In genomic region chr15:42691308-42691707, GRCh38 we compare ENCODE assay signal across 19 cellular contexts. TPM values are rescaled to one million over a fixed set of nuclear protein-coding genes. Genes with fewer than 3 reads are reported as not detected.
DNase-seq lines count a peak whose midpoint lies in the region; ATAC-seq and TF ChIP-seq lines count a peak whose summit lies in the region.
"Had no signal": no experiment of that assay in that cellular context is flagged by ENCODE, and none has a peak within 500 bp of the region (broad histone marks: within the 10 kb centered on the region; RNA-seq: fewer than 3 reads in every experiment).

No MANE protein-coding gene starts in this region.

- POLR2A ChIA-PET in activated CD4-positive, alpha-beta memory T cell treated with anti-CD3 and anti-CD28 coated beads, Interleukin-2, amount 10 ng/mL, durations not matched to agents 7 days and 5 days (lab: Charles Lee) = no interaction called here

- 80% methylated on average over 4 of the region's 4 CpGs; no CpG with 5 or more reads in 1 of the 2 donors for WGBS in transverse colon (ENCODE audit: low coverage in 1 of 2), 2 donors

- H3K27ac ChIP-seq in transverse colon = no peak overlapping the region
- H3K27ac ChIP-seq in tibial artery = no peak overlapping the region
- H3K27ac ChIP-seq: foreskin keratinocyte had no signal

- H3K27me3 Mint-ChIP-seq in activated CD4-positive, alpha-beta memory T cell treated with anti-CD3 and anti-CD28 coated beads, Interleukin-2, amount 10 ng/mL, durations not matched to agents 7 days and 5 days = no peaks in the 10 kb centered on the region
- H3K27me3 Mint-ChIP-seq in neural crest cell (ENCODE audit: low read depth) = no peaks in the 10 kb centered on the region
- H3K27me3 Mint-ChIP-seq: activated B cell treated with CpG ODN at 0.5 μM for 24 hours had no signal

- H3K9me2 ChIP-seq in Loucy (replicated peaks; ENCODE audit: low read depth, low read length) = no peaks in the 10 kb centered on the region

- ATAC-seq in HG02571 (IDR thresholded peaks at IDR 0.05; ENCODE audit: unreplicated experiment) = no peak
- ATAC-seq: foreskin keratinocyte, GM23338, HepG2, Right ventricle myocardium inferior had no signal

- no peak for TF ChIP-seq POLR2A in transverse colon (IDR thresholded peaks at IDR 0.05)

- DNase-seq in CMK (ENCODE audit: low read depth) (peak; percentile 50), neural crest cell (ENCODE audit: low read depth, low spot score) (no peak), transverse colon (no peak), tibial artery (no peak)
- peak; percentile 23 for DNase-seq in activated CD4-positive, alpha-beta memory T cell treated with anti-CD3 and anti-CD28 coated beads, Interleukin-2, amount 10 ng/mL, durations not matched to agents 7 days and 5 days
- DNase-seq: activated B cell treated with CpG ODN at 0.5 μM for 24 hours, cortex of kidney, foreskin keratinocyte, kidney glomerular epithelial cell, mesendoderm, MM.1S, NCI-H2029, NCI-H510A had no signal

- H3K9me3 ChIP-seq in Loucy (ENCODE audit: insufficient read depth, low read depth, low read length) (no peaks in the 10 kb centered on the region), transverse colon (no peaks in the 10 kb centered on the region), tibial artery (no peaks in the 10 kb centered on the region)

- H3K4me1 Mint-ChIP-seq in activated CD4-positive, alpha-beta memory T cell treated with anti-CD3 and anti-CD28 coated beads, Interleukin-2, amount 10 ng/mL, durations not matched to agents 7 days and 5 days = peaks cover 15% of the 10 kb centered on the region
- no peaks in the 10 kb centered on the region for H3K4me1 Mint-ChIP-seq in neural crest cell
- H3K4me1 Mint-ChIP-seq: activated B cell treated with CpG ODN at 0.5 μM for 24 hours, GM23338 had no signal

- H3K36me3 Mint-ChIP-seq in activated CD4-positive, alpha-beta memory T cell treated with anti-CD3 and anti-CD28 coated beads, Interleukin-2, amount 10 ng/mL, durations not matched to agents 7 days and 5 days (ENCODE audit: low read depth) = no peaks in the 10 kb centered on the region
- peaks cover 15% of the 10 kb centered on the region for H3K36me3 Mint-ChIP-seq in neural crest cell (ENCODE audit: low read depth)

- CTCF ChIA-PET in activated CD4-positive, alpha-beta memory T cell treated with anti-CD3 and anti-CD28 coated beads, Interleukin-2, amount 10 ng/mL, durations not matched to agents 7 days and 5 days (lab: Charles Lee) = no interaction called here

- H3K36me3 ChIP-seq in Loucy (ENCODE audit: insufficient read depth, low read length) = peaks cover 45% of the 10 kb centered on the region; the same call in 1 of the 2 replicates
- H3K36me3 ChIP-seq in transverse colon = peaks cover 0 to 6% (median 0%) of the 10 kb centered on the region in 4 donors
- peaks cover 48 to 99% (median 82%) of the 10 kb centered on the region in 3 donors for H3K36me3 ChIP-seq in tibial artery

- peak overlapping the region; percentile 17 for H3K4me3 ChIP-seq in Loucy (ENCODE audit: low read length, poor library complexity, severe bottlenecking)
- no peak overlapping the region for H3K4me3 ChIP-seq in transverse colon
- no peak overlapping the region for H3K4me3 ChIP-seq in tibial artery
- H3K4me3 ChIP-seq: GM23338, smooth muscle cell had no signal

- TF ChIP-seq CTCF in Loucy (conservative IDR thresholded peaks at IDR 0.05; ENCODE audit: low read length) (no peak), neural crest cell (conservative IDR thresholded peaks at IDR 0.05) (no peak), transverse colon (IDR thresholded peaks at IDR 0.05) (no peak), tibial artery (IDR thresholded peaks at IDR 0.05) (no peak)

- TF ChIP-seq EP300 in transverse colon (IDR thresholded peaks at IDR 0.05; ENCODE audit: low read depth) = no peak

- H3K27me3 ChIP-seq in Loucy (ENCODE audit: insufficient read depth, low read length, poor library complexity, severe bottlenecking) = no peaks in the 10 kb centered on the region
- H3K27me3 ChIP-seq in transverse colon = no peaks in the 10 kb centered on the region
- H3K27me3 ChIP-seq in tibial artery = no peaks in the 10 kb centered on the region
- H3K27me3 ChIP-seq: foreskin keratinocyte had no signal

- H2AFZ ChIP-seq in Loucy (ENCODE audit: low read length) = no peak overlapping the region
- H2AFZ ChIP-seq: GM23338 had no signal

- in situ Hi-C loops in transverse colon (cut with MboI; ENCODE audit: low pct_ligation_motif_present in 1 of 4, low pct_unique_long_range_greater_than_20kb in 1 of 4, low sequenced_read_pairs in 3 of 4) = no loop called here

- no peaks in the 10 kb centered on the region for H3F3A ChIP-seq in Loucy (ENCODE audit: low read depth)

- no peak overlapping the region for H3K9ac ChIP-seq in Loucy (ENCODE audit: low read depth, low read length, poor library complexity, severe bottlenecking)

- H3K4me1 ChIP-seq in Loucy (ENCODE audit: insufficient read depth, low read length, poor library complexity, severe bottlenecking) (peaks cover 12% of the 10 kb centered on the region), transverse colon (no peaks in the 10 kb centered on the region), tibial artery (peaks cover 0 to 6% (median 0%) of the 10 kb centered on the region in 4 donors)

- H3K79me2 ChIP-seq in Loucy (ENCODE audit: insufficient read depth, low read length) = no peaks in the 10 kb centered on the region

- H4K20me1 ChIP-seq in Loucy (ENCODE audit: insufficient read depth, low read length, poor library complexity, severe bottlenecking) = no peaks in the 10 kb centered on the region

- H3K9me3 Mint-ChIP-seq in activated CD4-positive, alpha-beta memory T cell treated with anti-CD3 and anti-CD28 coated beads, Interleukin-2, amount 10 ng/mL, durations not matched to agents 7 days and 5 days = no peaks in the 10 kb centered on the region
- no peaks in the 10 kb centered on the region for H3K9me3 Mint-ChIP-seq in neural crest cell
- H3K9me3 Mint-ChIP-seq: activated B cell treated with CpG ODN at 0.5 μM for 24 hours, GM23338 had no signal

- intact Hi-C loops in transverse colon (cut with DNase I; ENCODE audit: low total_unique reads) (no loop called here), tibial artery (cut with DNase I; ENCODE audit: low total_unique reads) (no loop called here)

- no peak overlapping the region for H3K27ac Mint-ChIP-seq in activated CD4-positive, alpha-beta memory T cell treated with anti-CD3 and anti-CD28 coated beads, Interleukin-2, amount 10 ng/mL, durations not matched to agents 7 days and 5 days
- H3K27ac Mint-ChIP-seq in neural crest cell (ENCODE audit: unreplicated experiment) = peak overlapping the region; percentile 83
- H3K27ac Mint-ChIP-seq: activated B cell treated with CpG ODN at 0.5 μM for 24 hours, GM23338 had no signal

- no peak overlapping the region for H3K4me3 Mint-ChIP-seq in activated CD4-positive, alpha-beta memory T cell treated with anti-CD3 and anti-CD28 coated beads, Interleukin-2, amount 10 ng/mL, durations not matched to agents 7 days and 5 days
- H3K4me3 Mint-ChIP-seq in neural crest cell = no peak overlapping the region
- H3K4me3 Mint-ChIP-seq: activated B cell treated with CpG ODN at 0.5 μM for 24 hours, GM23338 had no signal

- H3K4me2 ChIP-seq in Loucy (ENCODE audit: low read depth, low read length, poor library complexity, severe bottlenecking) = peak overlapping the region; percentile 41
- H3K4me2 ChIP-seq: GM23338, smooth muscle cell had no signal

RNA-seq across cellular contexts. Expression of gene CDAN1, which starts 45.6 kb away (rescaled TPM):
- total RNA-seq in activated CD4-positive, alpha-beta memory T cell treated with anti-CD3 and anti-CD28 coated beads, Interleukin-2, amount 10 ng/mL, durations not matched to agents 7 days and 5 days = 10 to 100 TPM; 22.1 to 26.2 TPM
- 32.7 and 41.0 TPM in 2 replicates for total RNA-seq in neural crest cell
- 10 to 100 TPM; 10.0 to 37.0 (median 13.6) TPM for total RNA-seq in transverse colon

Comparison
In these comparisons a context has a peak if more than half of its experiments do, and no peak if none do; other contexts are left out.
1. DNase-seq: peak in CMK (single experiment) and activated CD4-positive, alpha-beta memory T cell treated with anti-CD3 and anti-CD28 coated beads, Interleukin-2, amount 10 ng/mL, durations not matched to agents 7 days and 5 days (single experiment); none in neural crest cell (single experiment), transverse colon (single experiment) and tibial artery (0 of 2).